Comparison of ENCODE assay signal across 11 cellular contexts in genomic region chr1:19735419-19736127, GRCh38.
A peak's percentile ranks its signal among the peaks of the same experiment; 100 is the strongest.
DNase-seq lines count a peak whose midpoint lies in the region; ATAC-seq and TF ChIP-seq lines count a peak whose summit lies in the region.
"Had no signal": no experiment of that assay in that cellular context is flagged by ENCODE, and none has a peak within 500 bp of the region (broad histone marks: within the 10 kb centered on the region; RNA-seq: fewer than 3 reads in every experiment).

No MANE protein-coding gene starts in this region.

- H3K9me3 ChIP-seq in smooth muscle cell (replicated peaks; ENCODE audit: low read depth) (no peaks in the 10 kb centered on the region), WERI-Rb-1 (ENCODE audit: severe bottlenecking) (no peaks in the 10 kb centered on the region)

- H2AFZ ChIP-seq in smooth muscle cell (ENCODE audit: low read depth), result no peak overlapping the region

- no peaks in the 10 kb centered on the region for H3F3A ChIP-seq in smooth muscle cell (ENCODE audit: low read depth)

- H3K36me3 ChIP-seq in rectal smooth muscle tissue (ENCODE audit: control insufficient read depth, insufficient read depth, low read length) (peaks cover 4% of the 10 kb centered on the region), smooth muscle cell (ENCODE audit: low read depth) (no peaks in the 10 kb centered on the region), WERI-Rb-1 (no peaks in the 10 kb centered on the region)

- no peak overlapping the region for H3K4me2 ChIP-seq in smooth muscle cell

- H3K4me1 ChIP-seq in rectal smooth muscle tissue (ENCODE audit: control insufficient read depth, insufficient read depth, low read length), result peaks cover 39% of the 10 kb centered on the region
- H3K4me1 ChIP-seq in smooth muscle cell (ENCODE audit: low read depth), result peaks cover 9% of the 10 kb centered on the region

- TF ChIP-seq CTCF in RWPE1 (conservative IDR thresholded peaks at IDR 0.05; ENCODE audit: low read depth) (no peak), foreskin fibroblast (IDR thresholded peaks at IDR 0.05; ENCODE audit: low read depth, low read length) (no peak), smooth muscle cell (IDR thresholded peaks at IDR 0.05; ENCODE audit: borderline replicate concordance, insufficient read depth, poor library complexity, severe bottlenecking) (no peak), WERI-Rb-1 (IDR thresholded peaks at IDR 0.05; ENCODE audit: low read depth, low read length) (no peak)

- no peak for ATAC-seq in GM19452 (IDR thresholded peaks at IDR 0.05; ENCODE audit: unreplicated experiment)
- ATAC-seq: stimulated activated effector memory CD8-positive, alpha-beta T cell treated with anti-CD3 and anti-CD28 coated beads, Interleukin-12 subunit alpha, Interleukin-12 subunit beta, amount 100 ng/mL, for 72 hours had no signal

- no peak overlapping the region for H3K9ac ChIP-seq in rectal smooth muscle tissue (ENCODE audit: low read length)
- H3K9ac ChIP-seq in smooth muscle cell (ENCODE audit: low read depth), result no peak overlapping the region

- CTCF ChIA-PET in RWPE1 (lab: Yijun Ruan, JAX), result interaction anchor here (0.7 kb wide), 1 partner anchor 423 kb away, joined by 3 read pairs; no protein-coding TSS in a partner anchor

- H3K79me2 ChIP-seq in smooth muscle cell (ENCODE audit: low read depth), result no peaks in the 10 kb centered on the region

- POLR2A ChIA-PET in RWPE1 (lab: Yijun Ruan, JAX; ENCODE audit: low non-redundant PET), result interaction anchor here (0.6 kb wide), 1 partner anchor 147 kb away, joined by 3 read pairs; no protein-coding TSS in a partner anchor

- H3K27me3 ChIP-seq in rectal smooth muscle tissue (ENCODE audit: control insufficient read depth, insufficient read depth, low read length) (no peaks in the 10 kb centered on the region), smooth muscle cell (ENCODE audit: low read depth) (peaks cover 4% of the 10 kb centered on the region), WERI-Rb-1 (ENCODE audit: insufficient read depth, low read depth, severe bottlenecking) (no peaks in the 10 kb centered on the region)

- no peak overlapping the region for H3K27ac ChIP-seq in RWPE1
- H3K27ac ChIP-seq in rectal smooth muscle tissue (ENCODE audit: low read depth, low read length), result peak overlapping the region; percentile 69
- no peak overlapping the region for H3K27ac ChIP-seq in smooth muscle cell (ENCODE audit: low read depth)
- no peak overlapping the region for H3K27ac ChIP-seq in WERI-Rb-1

- H3K4me3 ChIP-seq in foreskin fibroblast (ENCODE audit: low read depth in 1 of 2, low read length in 2 of 2), result no peak overlapping the region
- no peak overlapping the region for H3K4me3 ChIP-seq in rectal smooth muscle tissue (ENCODE audit: low read length)
- no peak overlapping the region for H3K4me3 ChIP-seq in smooth muscle cell
- no peak overlapping the region for H3K4me3 ChIP-seq in WERI-Rb-1 (ENCODE audit: low read depth, low read length)

- DNase-seq in COR-L47 (lab: John Stamatoyannopoulos, UW) (peak; percentile 20), RWPE1 (ENCODE audit: low spot score) (peak; percentile 14), foreskin fibroblast (peak; percentile 95 to 96), smooth muscle cell (lab: John Stamatoyannopoulos, UW; ENCODE audit: unreplicated experiment) (no peak), CD1c-positive myeloid dendritic cell (ENCODE audit: extremely low spot score) (no peak), WERI-Rb-1 (no peak)
- DNase-seq: activated naive CD4-positive, alpha-beta T cell treated with Interleukin-2 at 50 U/mL for 16 hours; DMS53 had no signal

- no peaks in the 10 kb centered on the region for H4K20me1 ChIP-seq in smooth muscle cell (ENCODE audit: low read depth)

- 90% methylated on average over 10 of the region's 10 CpGs for WGBS in smooth muscle cell (ENCODE audit: low lambda C conversion rate)

Comparison
In these comparisons a context has a peak if more than half of its experiments do, and no peak if none do; other contexts are left out.
1. DNase-seq: peak in COR-L47 (single experiment), RWPE1 (single experiment) and foreskin fibroblast (2 of 2); none in smooth muscle cell (single experiment), CD1c-positive myeloid dendritic cell (single experiment) and WERI-Rb-1 (single experiment).